Comparison of ENCODE assay signal across 22 cellular contexts in genomic region chr1:227893696-227894305, GRCh38. TPM values are rescaled to one million over a fixed set of nuclear protein-coding genes. Genes with fewer than 3 reads are reported as not detected.
DNase-seq lines count a peak whose midpoint lies in the region; ATAC-seq, FAIRE-seq and TF ChIP-seq lines count a peak whose summit lies in the region.
"Had no signal": no experiment of that assay in that cellular context is flagged by ENCODE, and none has a peak within 500 bp of the region (broad histone marks: within the 10 kb centered on the region; RNA-seq: fewer than 3 reads in every experiment).

No MANE protein-coding gene starts in this region.

- TF ChIP-seq CTCF in right atrium auricular region (IDR thresholded peaks at IDR 0.05) (no peak), K562 (IDR thresholded peaks at IDR 0.05 in 2 of 3, conservative IDR thresholded peaks at IDR 0.05 in 1 of 3; ENCODE audit: insufficient read depth in 2 of 3, low read depth in 1 of 3, low read length in 3 of 3) (no peak), nephron (IDR thresholded peaks at IDR 0.05; ENCODE audit: unreplicated experiment in 3 of 3) (no peak), tibial artery (IDR thresholded peaks at IDR 0.05) (no peak)

- H3K27me3 ChIP-seq in right atrium auricular region (no peaks in the 10 kb centered on the region), K562 (ENCODE audit: control insufficient read depth in 2 of 2, insufficient read depth in 2 of 2, low read length in 2 of 2) (peaks cover 0 to 35% of the 10 kb centered on the region in 2 experiments; a peak in 2 of 5 replicates), tibial artery (no peaks in the 10 kb centered on the region)
- H3K27me3 ChIP-seq: ascending aorta, tibial nerve had no signal

- H3K9me3 ChIP-seq in right atrium auricular region (no peaks in the 10 kb centered on the region), K562 (replicated peaks; ENCODE audit: control insufficient read depth, insufficient read depth, low read depth, low read length) (no peaks in the 10 kb centered on the region), tibial artery (no peaks in the 10 kb centered on the region)
- H3K9me3 ChIP-seq: ascending aorta, tibial nerve had no signal

- ATAC-seq in left ventricle myocardium superior, result no peak
- no peak for ATAC-seq in K562
- ATAC-seq in HG03095 (IDR thresholded peaks at IDR 0.05; ENCODE audit: unreplicated experiment), result no peak

- H3K4me3 ChIP-seq in right atrium auricular region (no peak overlapping the region), K562 (no peak overlapping the region), tibial artery (no peak overlapping the region)
- H3K4me3 ChIP-seq: ascending aorta, GM23248, tibial nerve had no signal

- TF ChIP-seq RAD21 in K562 (CRISPR knock-in tag; conservative IDR thresholded peaks at IDR 0.05 in 1 of 2, IDR thresholded peaks at IDR 0.05 in 1 of 2), result no peak

- no peaks in the 10 kb centered on the region for H3K4me1 ChIP-seq in right atrium auricular region
- H3K4me1 ChIP-seq in K562 (replicated peaks in 1 of 2; ENCODE audit: control insufficient read depth in 2 of 2, insufficient read depth in 2 of 2, low read length in 2 of 2), result peaks cover 4 to 50% of the 10 kb centered on the region in 2 experiments; a peak in 4 of 5 replicates
- H3K4me1 ChIP-seq in tibial artery, result peaks cover 0 to 14% (median 0%) of the 10 kb centered on the region in 4 donors
- H3K4me1 ChIP-seq: ascending aorta had no signal

- H3K27me3 Mint-ChIP-seq in nephron (ENCODE audit: low read depth), result peaks cover 16% of the 10 kb centered on the region
- H3K27me3 Mint-ChIP-seq: B cell had no signal

- no peak for FAIRE-seq in K562 (lab: Jason Lieb, UNC)
- FAIRE-seq in RCC 7860 (lab: Jason Lieb, UNC), result no peak
- FAIRE-seq: D721Med, GM12892 had no signal

- intact Hi-C loops in left ventricle myocardium superior (cut with micrococcal nuclease) (no loop called here), K562 (cut with micrococcal nuclease) (no loop called here), tibial artery (cut with DNase I; ENCODE audit: low total_unique reads) (no loop called here)

- no peaks in the 10 kb centered on the region for H3K79me2 ChIP-seq in K562 (ENCODE audit: control insufficient read depth, insufficient read depth, low read length)

- no TSS peak for BruUV-seq in K562 (replicated peaks; lab: Mats Ljungman, UMichigan)

- H4K20me1 ChIP-seq in K562 (replicated peaks; ENCODE audit: control insufficient read depth, insufficient read depth, low read length), result no peaks in the 10 kb centered on the region

- POLR2A ChIA-PET in K562 (lab: Yijun Ruan, JAX), result interaction anchor here (0.9 kb wide), 1 partner anchor 10 kb away, joined by 3 read pairs; no protein-coding TSS in a partner anchor

- no peak overlapping the region for H3K4me2 ChIP-seq in K562 (ENCODE audit: insufficient read depth, low read length)

- H3K36me3 ChIP-seq in right atrium auricular region (no peaks in the 10 kb centered on the region), K562 (ENCODE audit: control insufficient read depth, insufficient read depth, low read length) (no peaks in the 10 kb centered on the region), tibial artery (no peaks in the 10 kb centered on the region)
- H3K36me3 ChIP-seq: ascending aorta, tibial nerve had no signal

- no peak for TF ChIP-seq POLR2A in K562 (conservative IDR thresholded peaks at IDR 0.05)

- in situ Hi-C loops in K562 (cut with MboI), result no loop called here

- no peaks in the 10 kb centered on the region for H3K9me3 Mint-ChIP-seq in nephron
- H3K9me3 Mint-ChIP-seq: activated T-helper 1 cell treated with anti-CD3 and anti-CD28 coated beads, Interleukin-12 subunit alpha, Interleukin-12 subunit beta, Interleukin-2, Interleukin-4 antibody, amounts not matched to agents 30 ng/mL and 10 ng/mL and 1 ng/mL, durations not matched to agents 14 hours and 24 hours and 36 hours had no signal

- DNase-seq in right atrium auricular region (ENCODE audit: low spot score) (peak; percentile 47), left ventricle myocardium superior (no peak), K562 (ENCODE audit: extremely low read depth in 1 of 4, low spot score in 3 of 4) (no peak), tibial artery (peak; percentile 8 to 32), RCC 7860 (ENCODE audit: low spot score) (no peak)
- no peak for DNase-seq in stimulated activated CD4-positive, alpha-beta T cell treated with anti-CD3 and anti-CD28 coated beads, Interleukin-15, amount 100 ng/mL, for 24 hours
- DNase-seq: cortex of kidney; erythroblast; GF-D8; GM23248; KG1; NCI-H1417 treated with DMSO at 0.1 percent for 48 hours; SHP77 treated with DMSO at 0.1 percent for 48 hours; stimulated activated CD4-positive, alpha-beta T cell treated with anti-CD3 and anti-CD28 coated beads, Interleukin-4, amount 100 ng/mL, for 1 hour had no signal

- no peak overlapping the region for H3K27ac ChIP-seq in right atrium auricular region
- no peak overlapping the region for H3K27ac ChIP-seq in K562 (ENCODE audit: extremely low read depth, low read depth, low read length)
- H3K27ac ChIP-seq in tibial artery, result no peak overlapping the region
- H3K27ac ChIP-seq: ascending aorta, GM23248 had no signal

- H3K27ac Mint-ChIP-seq in nephron, result peak overlapping the region in 2 of 3 experiments; percentile 13 to 26
- H3K27ac Mint-ChIP-seq: activated T-helper 1 cell treated with anti-CD3 and anti-CD28 coated beads, Interleukin-12 subunit alpha, Interleukin-12 subunit beta, Interleukin-2, Interleukin-4 antibody, amounts not matched to agents 30 ng/mL and 10 ng/mL and 1 ng/mL, durations not matched to agents 14 hours and 24 hours and 36 hours; B cell had no signal

- H3K4me3 Mint-ChIP-seq in nephron, result no peak overlapping the region
- H3K4me3 Mint-ChIP-seq: activated T-helper 1 cell treated with anti-CD3 and anti-CD28 coated beads, Interleukin-12 subunit alpha, Interleukin-12 subunit beta, Interleukin-2, Interleukin-4 antibody, amounts not matched to agents 30 ng/mL and 10 ng/mL and 1 ng/mL, durations not matched to agents 14 hours and 24 hours and 36 hours; B cell had no signal

- TF ChIP-seq EP300 in K562 (IDR thresholded peaks at IDR 0.05; ENCODE audit: low read length), result no peak

- CTCF ChIA-PET in K562 (lab: Yijun Ruan, JAX; ENCODE audit: low intra/inter-chr PET ratio), result no interaction called here

- peaks cover 34% of the 10 kb centered on the region for H3K4me1 Mint-ChIP-seq in nephron
- H3K4me1 Mint-ChIP-seq: B cell had no signal

- H3K9me1 ChIP-seq in K562 (ENCODE audit: control insufficient read depth, insufficient read depth, low read length), result no peaks in the 10 kb centered on the region

- H3K9ac ChIP-seq in K562 (ENCODE audit: insufficient read depth in 1 of 2, low read depth in 2 of 2, low read length in 2 of 2), result peak overlapping the region in 1 of 2 experiments; percentile 44; a peak in 1 of 4 replicates
- H3K9ac ChIP-seq: GM23248 had no signal

- H3K36me3 Mint-ChIP-seq in nephron (ENCODE audit: low read depth), result no peaks in the 10 kb centered on the region

- WGBS in K562 (ENCODE audit: insufficient coverage, low coverage, missing lambda C conversion rate), result 4% methylated on average over 15 of the region's 16 CpGs

- peak overlapping the region; percentile 5; the same call in 1 of the 2 replicates for H2AFZ ChIP-seq in K562 (ENCODE audit: low read depth, low read length)
- H2AFZ ChIP-seq: GM23248 had no signal

TF ChIP-seq in K562, 482 proteins besides CTCF, POLR2A, EP300 and RAD21 (continues in another document):
- TF ChIP-seq PML (IDR thresholded peaks at IDR 0.05; ENCODE audit: low read length) (no peak), POLR2G (IDR thresholded peaks at IDR 0.05; ENCODE audit: low read depth, low read length) (no peak), CREB3 (tag; conservative IDR thresholded peaks at IDR 0.05; ENCODE audit: low read depth) (no peak)
- TF ChIP-seq, protein P1, sequence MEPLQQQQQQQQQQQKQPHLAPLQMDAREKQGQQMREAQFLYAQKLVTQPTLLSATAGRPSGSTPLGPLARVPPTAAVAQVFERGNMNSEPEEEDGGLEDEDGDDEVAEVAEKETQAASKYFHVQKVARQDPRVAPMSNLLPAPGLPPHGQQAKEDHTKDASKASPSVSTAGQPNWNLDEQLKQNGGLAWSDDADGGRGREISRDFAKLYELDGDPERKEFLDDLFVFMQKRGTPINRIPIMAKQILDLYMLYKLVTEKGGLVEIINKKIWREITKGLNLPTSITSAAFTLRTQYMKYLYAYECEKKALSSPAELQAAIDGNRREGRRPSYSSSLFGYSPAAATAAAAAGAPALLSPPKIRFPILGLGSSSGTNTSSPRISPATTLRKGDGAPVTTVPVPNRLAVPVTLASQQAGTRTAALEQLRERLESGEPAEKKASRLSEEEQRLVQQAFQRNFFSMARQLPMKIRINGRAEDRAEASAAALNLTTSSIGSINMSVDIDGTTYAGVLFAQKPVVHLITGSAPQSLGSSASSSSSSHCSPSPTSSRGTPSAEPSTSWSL (CRISPR knock-in tag; IDR thresholded peaks at IDR 0.05; ENCODE audit: borderline replicate concordance), result no peak

RNA-seq across cellular contexts. Expression of gene WNT9A, which starts 53.9 kb away (rescaled TPM):
- total RNA-seq in right atrium auricular region, result 1 to 10 TPM in 1 of 2 donors, under 1 TPM in 1; 0.78 to 2.2 TPM
- total RNA-seq in left ventricle myocardium superior, result 2.5 TPM
- total RNA-seq in K562 (2011; cell fraction: chromatin; rRNA removed; ENCODE audit: low replicate concordance), result 0.44 and 0.51 TPM in 2 replicates
- 0.26 and 0.67 TPM in 2 replicates for total RNA-seq in K562 (2011; cell fraction: nucleolus; rRNA removed)
- 0.37 and 0.61 TPM in 2 replicates for total RNA-seq in K562 (2011; cell fraction: nucleoplasm; rRNA removed)
- total RNA-seq in K562 (2014; rRNA removed), result 0.04 TPM in 1 of 2 replicates, not detected in the other
- 0.04 TPM in 1 of 2 replicates, not detected in the other for total RNA-seq in K562 (2014; rRNA removed; fragmentation: Illumina TruSeq; extraction: Trizol)
- not detected in 2 replicates for total RNA-seq in K562 (2015; rRNA removed; fragmentation: Illumina TruSeq; extraction: Trizol)
- 0.04 and 0.16 TPM in 2 replicates for total RNA-seq in K562 (2021)
- polyA plus RNA-seq in K562 (2011; rRNA removed), result 0.10 and 0.12 TPM in 2 replicates
- 0.09 and 0.19 TPM in 2 replicates for polyA plus RNA-seq in K562 (2011; cell fraction: cytosol; rRNA removed)
- 0.30 and 0.39 TPM in 2 replicates for polyA plus RNA-seq in K562 (2011; cell fraction: nucleus; rRNA removed)
- polyA plus RNA-seq in K562 (2012), result 0.12 and 0.19 TPM in 2 replicates
- 0.03 and 0.07 TPM in 2 replicates for polyA plus RNA-seq in K562 (2014; fragmentation: Illumina TruSeq; extraction: Trizol)
- not detected for polyA plus RNA-seq in K562 (2014; fragmentation: Nextera tagmentation; extraction: Ambion mirVana)
- polyA plus RNA-seq in K562 (2014; rRNA removed), result 0.07 and 0.17 TPM in 2 replicates
- 0.25 and 0.36 TPM in 2 replicates for polyA minus RNA-seq in K562 (2011; rRNA and poly(A)+ RNA removed)
- 0.46 TPM in 1 of 2 replicates, not detected in the other for polyA minus RNA-seq in K562 (2011; cell fraction: cytosol; rRNA and poly(A)+ RNA removed)
- 0.11 and 0.13 TPM in 2 replicates for polyA minus RNA-seq in K562 (2011; cell fraction: nucleus; rRNA and poly(A)+ RNA removed)
- total RNA-seq: activated T-helper 1 cell treated with anti-CD3 and anti-CD28 coated beads, Interleukin-12 subunit alpha, Interleukin-12 subunit beta, Interleukin-2, Interleukin-4 antibody, amounts not matched to agents 30 ng/mL and 10 ng/mL and 1 ng/mL, durations not matched to agents 14 hours and 24 hours and 36 hours; B cell had no signal

Comparison
In these comparisons a context has a peak if more than half of its experiments do, and no peak if none do; other contexts are left out.
1. DNase-seq: peak in right atrium auricular region (single experiment) and tibial artery (2 of 2); none in left ventricle myocardium superior (single experiment), K562 (0 of 4), stimulated activated CD4-positive, alpha-beta T cell treated with anti-CD3 and anti-CD28 coated beads, Interleukin-15, amount 100 ng/mL, for 24 hours (single experiment) and RCC 7860 (single experiment).